ENCODE assay signal across 10 cellular contexts in genomic region chr21:45455321-45456013, GRCh38. TPM values are rescaled to one million over a fixed set of nuclear protein-coding genes. Genes with fewer than 3 reads are reported as not detected.
DNase-seq lines count a peak whose midpoint lies in the region; ATAC-seq and TF ChIP-seq lines count a peak whose summit lies in the region.
"Had no signal": no experiment of that assay in that cellular context is flagged by ENCODE, and none has a peak within 500 bp of the region (broad histone marks: within the 10 kb centered on the region; RNA-seq: fewer than 3 reads in every experiment).

No MANE protein-coding gene starts in this region.

- BruUV-seq in MCF 10A (replicated peaks; lab: Mats Ljungman, UMichigan) = no TSS peak

- H3K27ac ChIP-seq in left lung = no peak overlapping the region
- peak overlapping the region; percentile 43 for H3K27ac ChIP-seq in vagina

- intact Hi-C loops in MCF 10A (cut with micrococcal nuclease) = no loop called here
- intact Hi-C loops in left lung (cut with DNase I) = no loop called here
- intact Hi-C loops in vagina (cut with DNase I) = no loop called here

- TF ChIP-seq POLR2A in vagina (IDR thresholded peaks at IDR 0.05) = no peak

- H3K4me1 ChIP-seq in left lung (peaks cover 3 to 7% of the 10 kb centered on the region in 2 donors), vagina (peaks cover 50% of the 10 kb centered on the region)

- H3K27ac Mint-ChIP-seq in MCF 10A (ENCODE audit: low read depth, unreplicated experiment) = no peak overlapping the region

- peak overlapping the region; percentile 23 for H3K4me3 Mint-ChIP-seq in MCF 10A (ENCODE audit: unreplicated experiment)

- DNase-seq in SIG-M5 treated with dmso at 0.1 percent for 504 hours (lab: John Stamatoyannopoulos, UW; ENCODE audit: unreplicated experiment) (peak; percentile 16), SIG-M5 (lab: John Stamatoyannopoulos, UW) (no peak), MCF 10A (ENCODE audit: unreplicated experiment) (peak; percentile 50), left lung (peak; percentile 59 to 81), vagina (ENCODE audit: extremely low spot score in 2 of 2) (no peak), NCI-H748 treated with DMSO at 0.1 percent for 48 hours (lab: John Stamatoyannopoulos, UW) (no peak), DMS114 treated with DMSO at 0.1 percent for 48 hours (lab: John Stamatoyannopoulos, UW; ENCODE audit: unreplicated experiment) (no peak), NCI-H526 treated with DMSO at 0.1 percent for 48 hours (lab: John Stamatoyannopoulos, UW) (no peak)
- DNase-seq: islet precursor cell, NCI-H510A treated with DMSO at 0.1 percent for 48 hours had no signal

- POLR2A ChIA-PET in MCF 10A (lab: Yijun Ruan, JAX) = no interaction called here

- H3K9me3 ChIP-seq in left lung (no peaks in the 10 kb centered on the region), vagina (no peaks in the 10 kb centered on the region)

- no peaks in the 10 kb centered on the region for H3K9me3 Mint-ChIP-seq in MCF 10A (ENCODE audit: unreplicated experiment)

- CTCF ChIA-PET in MCF 10A (lab: Yijun Ruan, JAX) = no interaction called here

- no peak for TF ChIP-seq CTCF in MCF 10A (IDR thresholded peaks at IDR 0.05; ENCODE audit: unreplicated experiment)
- TF ChIP-seq CTCF in left lung (IDR thresholded peaks at IDR 0.05) = no peak
- no peak for TF ChIP-seq CTCF in vagina (IDR thresholded peaks at IDR 0.05)

- H3K27me3 ChIP-seq in left lung (peaks cover 0 to 29% of the 10 kb centered on the region in 2 donors), vagina (no peaks in the 10 kb centered on the region)

- peak; percentile 85 for ATAC-seq in left lung

- no peaks in the 10 kb centered on the region for H3K36me3 ChIP-seq in left lung
- no peaks in the 10 kb centered on the region for H3K36me3 ChIP-seq in vagina

- H3K36me3 Mint-ChIP-seq in MCF 10A (ENCODE audit: insufficient read depth, unreplicated experiment) = peaks cover 5% of the 10 kb centered on the region

- H3K27me3 Mint-ChIP-seq in MCF 10A (ENCODE audit: insufficient read depth, unreplicated experiment) = no peaks in the 10 kb centered on the region

- peak overlapping the region; percentile 9 to 14 for H3K4me3 ChIP-seq in left lung
- peak overlapping the region; percentile 33 to 44 for H3K4me3 ChIP-seq in vagina

- H3K4me1 Mint-ChIP-seq in MCF 10A (ENCODE audit: insufficient read depth, unreplicated experiment) = no peaks in the 10 kb centered on the region

RNA-seq across cellular contexts. Expression of gene COL18A1, which starts 50.5 kb away (rescaled TPM):
- 2.1 and 3.4 TPM in 2 replicates for total RNA-seq in MCF 10A (2022)
- 10 to 100 TPM; 64.8 to 90.2 TPM for total RNA-seq in left lung
- total RNA-seq in vagina = 86.7 TPM

Comparison
In these comparisons a context has a peak if more than half of its experiments do, and no peak if none do; other contexts are left out.
1. DNase-seq: peak in SIG-M5 treated with dmso at 0.1 percent for 504 hours (single experiment), MCF 10A (single experiment) and left lung (2 of 2); none in SIG-M5 (single experiment), vagina (0 of 2), NCI-H748 treated with DMSO at 0.1 percent for 48 hours (single experiment), DMS114 treated with DMSO at 0.1 percent for 48 hours (single experiment) and NCI-H526 treated with DMSO at 0.1 percent for 48 hours (single experiment).
2. RNA of gene COL18A1, which starts 50.5 kb away (total RNA-seq): 64.8 to 90.2 TPM in left lung and 86.7 TPM in vagina (single experiment); 2.1 to 3.4 TPM in MCF 10A; every median in the first group is over 10 times any median in the second.